In the genomic region with DNA sequence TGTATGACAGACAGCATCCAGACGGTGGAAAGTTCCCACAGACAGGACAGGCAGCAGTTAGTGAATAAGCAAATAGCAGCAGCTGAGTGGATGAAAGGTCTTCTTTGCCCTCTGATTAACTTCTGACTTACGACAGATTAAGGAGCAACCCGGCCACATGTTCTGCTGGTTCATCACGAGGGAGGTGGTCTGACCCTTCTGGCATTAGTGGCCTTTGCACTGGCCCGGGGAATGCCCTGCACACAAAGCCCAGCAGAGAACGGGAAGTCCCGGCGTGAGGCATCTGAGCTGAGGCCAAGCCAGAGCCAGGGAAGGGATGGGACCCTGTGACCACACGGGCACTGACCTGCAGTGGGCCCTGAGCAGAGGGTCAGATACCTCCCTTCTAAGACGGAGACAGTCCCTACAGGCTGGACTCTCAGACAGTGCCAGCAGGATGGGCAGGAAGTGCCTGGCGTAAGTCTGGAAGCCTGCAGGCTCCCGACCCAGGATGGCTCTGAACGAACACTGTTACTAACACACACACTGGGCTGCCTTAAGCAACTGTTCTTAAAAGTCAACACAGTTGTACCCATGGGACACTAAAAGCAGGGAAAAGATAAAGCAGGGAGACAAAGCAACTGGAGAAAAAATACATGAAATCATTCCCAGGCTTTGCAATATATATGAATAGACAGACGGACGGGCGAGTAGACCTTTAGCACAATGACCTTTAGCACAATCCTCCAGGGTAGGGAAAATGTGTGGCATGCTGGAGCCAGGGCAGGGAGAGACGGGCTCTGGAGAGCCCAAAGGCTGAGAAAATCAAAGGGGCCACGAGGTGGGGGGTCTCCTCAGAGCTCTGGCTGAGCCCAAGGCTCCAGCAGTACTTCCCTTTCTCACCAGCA, we compare ENCODE assay signal across 1 cellular context.
TF ChIP-seq lines count a peak whose summit lies in the region.

No MANE protein-coding gene starts in this region.

TF ChIP-seq in SK-N-SH treated with all-trans-retinoic acid at 6 μM for 48 hours, 23 proteins besides CTCF, POLR2A, EP300 and RAD21 (continued from another document):
- TF ChIP-seq, protein P1, sequence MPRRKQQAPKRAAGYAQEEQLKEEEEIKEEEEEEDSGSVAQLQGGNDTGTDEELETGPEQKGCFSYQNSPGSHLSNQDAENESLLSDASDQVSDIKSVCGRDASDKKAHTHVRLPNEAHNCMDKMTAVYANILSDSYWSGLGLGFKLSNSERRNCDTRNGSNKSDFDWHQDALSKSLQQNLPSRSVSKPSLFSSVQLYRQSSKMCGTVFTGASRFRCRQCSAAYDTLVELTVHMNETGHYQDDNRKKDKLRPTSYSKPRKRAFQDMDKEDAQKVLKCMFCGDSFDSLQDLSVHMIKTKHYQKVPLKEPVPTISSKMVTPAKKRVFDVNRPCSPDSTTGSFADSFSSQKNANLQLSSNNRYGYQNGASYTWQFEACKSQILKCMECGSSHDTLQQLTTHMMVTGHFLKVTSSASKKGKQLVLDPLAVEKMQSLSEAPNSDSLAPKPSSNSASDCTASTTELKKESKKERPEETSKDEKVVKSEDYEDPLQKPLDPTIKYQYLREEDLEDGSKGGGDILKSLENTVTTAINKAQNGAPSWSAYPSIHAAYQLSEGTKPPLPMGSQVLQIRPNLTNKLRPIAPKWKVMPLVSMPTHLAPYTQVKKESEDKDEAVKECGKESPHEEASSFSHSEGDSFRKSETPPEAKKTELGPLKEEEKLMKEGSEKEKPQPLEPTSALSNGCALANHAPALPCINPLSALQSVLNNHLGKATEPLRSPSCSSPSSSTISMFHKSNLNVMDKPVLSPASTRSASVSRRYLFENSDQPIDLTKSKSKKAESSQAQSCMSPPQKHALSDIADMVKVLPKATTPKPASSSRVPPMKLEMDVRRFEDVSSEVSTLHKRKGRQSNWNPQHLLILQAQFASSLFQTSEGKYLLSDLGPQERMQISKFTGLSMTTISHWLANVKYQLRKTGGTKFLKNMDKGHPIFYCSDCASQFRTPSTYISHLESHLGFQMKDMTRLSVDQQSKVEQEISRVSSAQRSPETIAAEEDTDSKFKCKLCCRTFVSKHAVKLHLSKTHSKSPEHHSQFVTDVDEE (CRISPR knock-in tag; IDR thresholded peaks at IDR 0.05): no peak
- TF ChIP-seq, protein P2, sequence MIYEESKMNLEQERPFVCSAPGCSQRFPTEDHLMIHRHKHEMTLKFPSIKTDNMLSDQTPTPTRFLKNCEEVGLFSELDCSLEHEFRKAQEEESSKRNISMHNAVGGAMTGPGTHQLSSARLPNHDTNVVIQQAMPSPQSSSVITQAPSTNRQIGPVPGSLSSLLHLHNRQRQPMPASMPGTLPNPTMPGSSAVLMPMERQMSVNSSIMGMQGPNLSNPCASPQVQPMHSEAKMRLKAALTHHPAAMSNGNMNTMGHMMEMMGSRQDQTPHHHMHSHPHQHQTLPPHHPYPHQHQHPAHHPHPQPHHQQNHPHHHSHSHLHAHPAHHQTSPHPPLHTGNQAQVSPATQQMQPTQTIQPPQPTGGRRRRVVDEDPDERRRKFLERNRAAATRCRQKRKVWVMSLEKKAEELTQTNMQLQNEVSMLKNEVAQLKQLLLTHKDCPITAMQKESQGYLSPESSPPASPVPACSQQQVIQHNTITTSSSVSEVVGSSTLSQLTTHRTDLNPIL (CRISPR knock-in tag; IDR thresholded peaks at IDR 0.05; ENCODE audit: low read depth): no peak
- no peak for TF ChIP-seq ESRRG (CRISPR knock-in tag; IDR thresholded peaks at IDR 0.05)
- TF ChIP-seq ZFP30 (CRISPR knock-in tag; IDR thresholded peaks at IDR 0.05): no peak
- no peak for TF ChIP-seq ZC3H10 (CRISPR knock-in tag; IDR thresholded peaks at IDR 0.05)
